13 cellular contexts compared by ENCODE assay signal in the genomic region with DNA sequence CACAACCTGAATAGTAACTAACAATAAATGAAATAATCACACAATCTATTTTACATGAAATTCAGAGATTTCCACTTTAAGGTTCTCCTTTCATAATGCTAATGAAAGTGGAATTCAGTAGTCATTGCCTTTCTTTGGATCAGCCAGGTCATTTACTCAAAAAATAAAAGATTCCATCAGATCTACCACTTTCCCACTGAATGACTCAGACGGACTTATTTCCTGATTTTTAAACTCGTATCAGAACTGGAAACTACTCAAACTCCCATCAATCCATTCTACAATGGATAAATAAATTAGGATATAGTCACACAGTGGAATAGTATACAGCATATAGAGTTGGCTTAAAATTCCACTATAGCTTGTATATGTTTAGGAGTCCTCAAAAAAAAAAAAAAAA.
"Had no signal": no experiment of that assay in that cellular context is flagged by ENCODE, and none has a peak within 500 bp of the region (broad histone marks: within the 10 kb centered on the region; RNA-seq: fewer than 3 reads in every experiment).

No MANE protein-coding gene starts in this region.

- H3K36me3 ChIP-seq: stomach had no signal

- H3K9me3 Mint-ChIP-seq: activated B cell treated with CpG ODN at 0.5 μM for 24 hours; activated CD4-positive, alpha-beta T cell treated with anti-CD3 and anti-CD28 coated beads, Interleukin-2, amount 10 ng/mL, durations not matched to agents 24 days and 14 days; activated naive CD8-positive, alpha-beta T cell treated with anti-CD3 and anti-CD28 coated beads, Interleukin-2, amount 50 U/mL, for 24 hours; immature natural killer cell had no signal

- H3K27ac ChIP-seq: parathyroid adenoma, stomach had no signal

- H3K4me3 ChIP-seq: lung, stomach had no signal

- ATAC-seq: activated naive CD8-positive, alpha-beta T cell treated with anti-CD3 and anti-CD28 coated beads, Interleukin-2, amount 50 U/mL, for 24 hours; left colon; naive thymus-derived CD4-positive, alpha-beta T cell had no signal

- H2AFZ ChIP-seq: parathyroid adenoma had no signal

- H3K9me3 ChIP-seq: stomach had no signal

- H3K27ac Mint-ChIP-seq: activated B cell treated with CpG ODN at 0.5 μM for 24 hours; activated CD4-positive, alpha-beta T cell treated with anti-CD3 and anti-CD28 coated beads, Interleukin-2, amount 10 ng/mL, durations not matched to agents 24 days and 14 days; activated naive CD8-positive, alpha-beta T cell treated with anti-CD3 and anti-CD28 coated beads, Interleukin-2, amount 50 U/mL, for 24 hours had no signal

- H3K27me3 Mint-ChIP-seq: activated B cell treated with CpG ODN at 0.5 μM for 24 hours; activated CD4-positive, alpha-beta T cell treated with anti-CD3 and anti-CD28 coated beads, Interleukin-2, amount 10 ng/mL, durations not matched to agents 24 days and 14 days; activated naive CD8-positive, alpha-beta T cell treated with anti-CD3 and anti-CD28 coated beads, Interleukin-2, amount 50 U/mL, for 24 hours; naive thymus-derived CD4-positive, alpha-beta T cell had no signal

- DNase-seq: activated B cell treated with CpG ODN at 0.5 μM for 24 hours; activated CD4-positive, alpha-beta T cell treated with anti-CD3 and anti-CD28 coated beads, Interleukin-2, amount 10 ng/mL, durations not matched to agents 24 days and 14 days; activated naive CD4-positive, alpha-beta T cell treated with Interleukin-2 at 50 U/mL for 16 hours; activated naive CD8-positive, alpha-beta T cell treated with anti-CD3 and anti-CD28 coated beads, Interleukin-2, amount 50 U/mL, for 24 hours; central memory CD4-positive, alpha-beta T cell; glutamatergic neuron; immature natural killer cell; left colon; naive thymus-derived CD4-positive, alpha-beta T cell; small intestine; stomach had no signal

- H3K27me3 ChIP-seq: stomach had no signal

- H3K9ac ChIP-seq: parathyroid adenoma had no signal

- H3K4me3 Mint-ChIP-seq: activated B cell treated with CpG ODN at 0.5 μM for 24 hours; activated CD4-positive, alpha-beta T cell treated with anti-CD3 and anti-CD28 coated beads, Interleukin-2, amount 10 ng/mL, durations not matched to agents 24 days and 14 days; activated naive CD8-positive, alpha-beta T cell treated with anti-CD3 and anti-CD28 coated beads, Interleukin-2, amount 50 U/mL, for 24 hours; immature natural killer cell; naive thymus-derived CD4-positive, alpha-beta T cell had no signal

- H3K36me3 Mint-ChIP-seq: immature natural killer cell had no signal
